ENCODE assay signal across 39 cellular contexts in genomic region chr14:47785041-47785440, GRCh38.
"Had no signal": no experiment of that assay in that cellular context is flagged by ENCODE, and none has a peak within 500 bp of the region (broad histone marks: within the 10 kb centered on the region; RNA-seq: fewer than 3 reads in every experiment).

No MANE protein-coding gene starts in this region.

- H3K9me3 Mint-ChIP-seq: activated naive CD4-positive, alpha-beta T cell treated with anti-CD3 and anti-CD28 coated beads, Interleukin-2, amount 50 U/mL, for 24 hours; activated naive CD8-positive, alpha-beta T cell treated with anti-CD3 and anti-CD28 coated beads, Interleukin-2, amount 50 U/mL, for 24 hours had no signal

- H3K36me3 Mint-ChIP-seq: activated CD8-positive, alpha-beta memory T cell treated with anti-CD3 and anti-CD28 coated beads, Interleukin-2, amount 10 ng/mL, durations not matched to agents 7 days and 5 days; activated naive CD4-positive, alpha-beta T cell treated with anti-CD3 and anti-CD28 coated beads, Interleukin-2, amount 10 ng/mL, durations not matched to agents 7 days and 5 days; activated naive CD4-positive, alpha-beta T cell treated with anti-CD3 and anti-CD28 coated beads, Interleukin-2, amount 50 U/mL, for 24 hours; activated naive CD8-positive, alpha-beta T cell; activated naive CD8-positive, alpha-beta T cell treated with anti-CD3 and anti-CD28 coated beads, Interleukin-2, amount 10 ng/mL, durations not matched to agents 7 days and 5 days had no signal

- H3K36me3 ChIP-seq: cardiac muscle cell, WERI-Rb-1 had no signal

- H3K4me3 ChIP-seq: cardiac muscle cell had no signal

- H3K27me3 ChIP-seq: cardiac muscle cell had no signal

- FAIRE-seq: astrocyte, bronchial epithelial cell, TTC549 had no signal

- ATAC-seq: activated CD4-positive, alpha-beta T cell treated with anti-CD3 and anti-CD28 coated beads for 36 hours; activated CD4-positive, CD25-positive, alpha-beta regulatory T cell treated with anti-CD3 and anti-CD28 coated beads, Interleukin-2, amount 50 U/mL, for 24 hours; activated CD8-positive, alpha-beta memory T cell treated with anti-CD3 and anti-CD28 coated beads, Interleukin-2, amount 10 ng/mL, durations not matched to agents 7 days and 5 days; activated CD8-positive, alpha-beta T cell treated with anti-CD3 and anti-CD28 coated beads, Interleukin-2, amount 10 ng/mL, durations not matched to agents 7 days and 5 days; activated naive CD8-positive, alpha-beta T cell treated with anti-CD3 and anti-CD28 coated beads, Interleukin-2, amount 50 U/mL, for 24 hours; WTC11 had no signal

- H3K27ac ChIP-seq: cardiac muscle cell, WERI-Rb-1 had no signal

- H3K27ac Mint-ChIP-seq: activated CD4-positive, alpha-beta memory T cell treated with anti-CD3 and anti-CD28 coated beads, Interleukin-2, amount 10 ng/mL, durations not matched to agents 7 days and 5 days; activated CD4-positive, alpha-beta T cell treated with anti-CD3 and anti-CD28 coated beads for 36 hours; activated CD4-positive, alpha-beta T cell treated with anti-CD3 and anti-CD28 coated beads, Interleukin-2, amount 10 ng/mL, durations not matched to agents 7 days and 5 days; activated CD8-positive, alpha-beta memory T cell treated with anti-CD3 and anti-CD28 coated beads, Interleukin-2, amount 10 ng/mL, durations not matched to agents 7 days and 5 days; activated CD8-positive, alpha-beta T cell treated with anti-CD3 and anti-CD28 coated beads, Interleukin-2, amount 10 ng/mL, durations not matched to agents 7 days and 5 days; activated naive CD4-positive, alpha-beta T cell treated with anti-CD3 and anti-CD28 coated beads, Interleukin-2, amount 10 ng/mL, durations not matched to agents 7 days and 5 days; activated naive CD4-positive, alpha-beta T cell treated with anti-CD3 and anti-CD28 coated beads, Interleukin-2, amount 50 U/mL, for 24 hours; activated naive CD8-positive, alpha-beta T cell; activated naive CD8-positive, alpha-beta T cell treated with anti-CD3 and anti-CD28 coated beads, Interleukin-2, amount 10 ng/mL, durations not matched to agents 7 days and 5 days; activated naive CD8-positive, alpha-beta T cell treated with anti-CD3 and anti-CD28 coated beads, Interleukin-2, amount 50 U/mL, for 24 hours; activated T-cell treated with anti-CD3 and anti-CD28 coated beads, Interleukin-2, amount 50 U/mL, for 24 hours; activated T-helper 2 cell treated with anti-CD3 and anti-CD28 coated beads, Interferon-gamma antibody, Interleukin-2, Interleukin-4, amounts not matched to agents 10 μg/mL and 5 μg/mL and 100 μg/mL, durations not matched to agents 14 hours and 24 hours and 36 hours; brain; T-helper 1 cell treated with Interleukin-12 subunit alpha and Interleukin-12 subunit beta and Interleukin-4 antibody, amounts not matched to agents 30 μg/mL and 1 μg/mL, for 36 hours; T-helper 2 cell treated with Interferon-gamma antibody and Interleukin-4, amounts not matched to agents 5 μg/mL and 100 μg/mL, for 36 hours; WTC11 had no signal

- H3K4me3 Mint-ChIP-seq: activated CD4-positive, alpha-beta memory T cell treated with anti-CD3 and anti-CD28 coated beads, Interleukin-2, amount 10 ng/mL, durations not matched to agents 7 days and 5 days; activated CD4-positive, alpha-beta T cell treated with anti-CD3 and anti-CD28 coated beads for 36 hours; activated CD4-positive, alpha-beta T cell treated with anti-CD3 and anti-CD28 coated beads, Interleukin-2, amount 10 ng/mL, durations not matched to agents 7 days and 5 days; activated CD8-positive, alpha-beta memory T cell treated with anti-CD3 and anti-CD28 coated beads, Interleukin-2, amount 10 ng/mL, durations not matched to agents 7 days and 5 days; activated CD8-positive, alpha-beta T cell treated with anti-CD3 and anti-CD28 coated beads, Interleukin-2, amount 10 ng/mL, durations not matched to agents 7 days and 5 days; activated naive CD4-positive, alpha-beta T cell treated with anti-CD3 and anti-CD28 coated beads, Interleukin-2, amount 10 ng/mL, durations not matched to agents 7 days and 5 days; activated naive CD4-positive, alpha-beta T cell treated with anti-CD3 and anti-CD28 coated beads, Interleukin-2, amount 50 U/mL, for 24 hours; activated naive CD8-positive, alpha-beta T cell; activated naive CD8-positive, alpha-beta T cell treated with anti-CD3 and anti-CD28 coated beads, Interleukin-2, amount 10 ng/mL, durations not matched to agents 7 days and 5 days; activated naive CD8-positive, alpha-beta T cell treated with anti-CD3 and anti-CD28 coated beads, Interleukin-2, amount 50 U/mL, for 24 hours; activated T-cell treated with anti-CD3 and anti-CD28 coated beads, Interleukin-2, amount 50 U/mL, for 24 hours; brain; central memory CD8-positive, alpha-beta T cell; T-helper 1 cell treated with Interleukin-12 subunit alpha and Interleukin-12 subunit beta and Interleukin-4 antibody, amounts not matched to agents 30 μg/mL and 1 μg/mL, for 36 hours; T-helper 2 cell treated with Interferon-gamma antibody and Interleukin-4, amounts not matched to agents 5 μg/mL and 100 μg/mL, for 36 hours; WTC11 had no signal

- H3K27me3 Mint-ChIP-seq: activated CD4-positive, alpha-beta memory T cell treated with anti-CD3 and anti-CD28 coated beads, Interleukin-2, amount 10 ng/mL, durations not matched to agents 7 days and 5 days; activated CD4-positive, alpha-beta T cell treated with anti-CD3 and anti-CD28 coated beads for 36 hours; activated CD4-positive, alpha-beta T cell treated with anti-CD3 and anti-CD28 coated beads, Interleukin-2, amount 10 ng/mL, durations not matched to agents 7 days and 5 days; activated CD8-positive, alpha-beta memory T cell treated with anti-CD3 and anti-CD28 coated beads, Interleukin-2, amount 10 ng/mL, durations not matched to agents 7 days and 5 days; activated naive CD4-positive, alpha-beta T cell treated with anti-CD3 and anti-CD28 coated beads, Interleukin-2, amount 10 ng/mL, durations not matched to agents 7 days and 5 days; activated naive CD4-positive, alpha-beta T cell treated with anti-CD3 and anti-CD28 coated beads, Interleukin-2, amount 50 U/mL, for 24 hours; activated naive CD8-positive, alpha-beta T cell; activated naive CD8-positive, alpha-beta T cell treated with anti-CD3 and anti-CD28 coated beads, Interleukin-2, amount 10 ng/mL, durations not matched to agents 7 days and 5 days; activated naive CD8-positive, alpha-beta T cell treated with anti-CD3 and anti-CD28 coated beads, Interleukin-2, amount 50 U/mL, for 24 hours; activated T-cell treated with anti-CD3 and anti-CD28 coated beads, Interleukin-2, amount 50 U/mL, for 24 hours; brain; central memory CD8-positive, alpha-beta T cell had no signal

- DNase-seq: activated CD4-positive, alpha-beta memory T cell treated with anti-CD3 and anti-CD28 coated beads, Interleukin-2, amount 10 ng/mL, durations not matched to agents 7 days and 5 days; activated CD4-positive, alpha-beta T cell treated with anti-CD3 and anti-CD28 coated beads for 1 hour; activated CD4-positive, alpha-beta T cell treated with anti-CD3 and anti-CD28 coated beads for 36 hours; activated CD4-positive, alpha-beta T cell treated with anti-CD3 and anti-CD28 coated beads for 48 hours; activated CD4-positive, alpha-beta T cell treated with anti-CD3 and anti-CD28 coated beads, Interleukin-2, amount 10 ng/mL, durations not matched to agents 7 days and 5 days; activated CD4-positive, alpha-beta T cell treated with anti-CD3 and anti-CD28 coated beads, Interleukin-2, amount 50 U/mL, for 48 hours; activated CD4-positive, CD25-positive, alpha-beta regulatory T cell; activated CD8-positive, alpha-beta memory T cell treated with anti-CD3 and anti-CD28 coated beads for 24 hours; activated CD8-positive, alpha-beta memory T cell treated with anti-CD3 and anti-CD28 coated beads, Interleukin-2, amount 10 ng/mL, durations not matched to agents 7 days and 5 days; activated CD8-positive, alpha-beta memory T cell treated with anti-CD3 and anti-CD28 coated beads, Interleukin-2, amount 50 U/mL, for 48 hours; activated CD8-positive, alpha-beta T cell treated with anti-CD3 and anti-CD28 coated beads, Interleukin-2, amount 10 ng/mL, durations not matched to agents 7 days and 5 days; activated effector memory CD4-positive, alpha-beta T cell treated with Interleukin-2 at 50 U/mL for 16 hours; activated gamma-delta T cell; activated naive CD4-positive, alpha-beta T cell treated with anti-CD3 and anti-CD28 coated beads, Interleukin-2, amount 10 ng/mL, durations not matched to agents 7 days and 5 days; activated naive CD4-positive, alpha-beta T cell treated with Interleukin-2 at 50 U/mL for 16 hours; activated naive CD8-positive, alpha-beta T cell treated with anti-CD3 and anti-CD28 coated beads, Interleukin-2, amount 10 ng/mL, durations not matched to agents 7 days and 5 days; activated naive CD8-positive, alpha-beta T cell treated with anti-CD3 and anti-CD28 coated beads, Interleukin-2, amount 50 U/mL, for 24 hours; activated T-cell treated with anti-CD3 and anti-CD28 coated beads, Interleukin-2, amount 50 U/mL, for 24 hours; activated T-cell treated with anti-CD3 and anti-CD28 coated beads, Interleukin-2, amount 50 U/mL, for 48 hours; amygdala; anterior cingulate cortex; cerebellar nuclear complex; T-helper 1 cell; T-helper 2 cell; T-helper 9 cell; WERI-Rb-1 had no signal

- H3K4me1 Mint-ChIP-seq: activated CD4-positive, alpha-beta memory T cell treated with anti-CD3 and anti-CD28 coated beads, Interleukin-2, amount 10 ng/mL, durations not matched to agents 7 days and 5 days; activated CD4-positive, alpha-beta T cell treated with anti-CD3 and anti-CD28 coated beads for 36 hours; activated CD4-positive, alpha-beta T cell treated with anti-CD3 and anti-CD28 coated beads, Interleukin-2, amount 10 ng/mL, durations not matched to agents 7 days and 5 days; activated CD8-positive, alpha-beta memory T cell treated with anti-CD3 and anti-CD28 coated beads, Interleukin-2, amount 10 ng/mL, durations not matched to agents 7 days and 5 days; activated naive CD4-positive, alpha-beta T cell treated with anti-CD3 and anti-CD28 coated beads, Interleukin-2, amount 10 ng/mL, durations not matched to agents 7 days and 5 days; activated naive CD4-positive, alpha-beta T cell treated with anti-CD3 and anti-CD28 coated beads, Interleukin-2, amount 50 U/mL, for 24 hours; activated naive CD8-positive, alpha-beta T cell treated with anti-CD3 and anti-CD28 coated beads, Interleukin-2, amount 10 ng/mL, durations not matched to agents 7 days and 5 days; activated naive CD8-positive, alpha-beta T cell treated with anti-CD3 and anti-CD28 coated beads, Interleukin-2, amount 50 U/mL, for 24 hours; brain; central memory CD8-positive, alpha-beta T cell; WTC11 had no signal
